2 cellular contexts compared by ENCODE assay signal in genomic region chr12:53955776-53956250, GRCh38.
TF ChIP-seq lines count a peak whose summit lies in the region.

No MANE protein-coding gene starts in this region.

TF ChIP-seq in GM23338, 12 proteins besides CTCF, POLR2A, EP300 and RAD21:
- TF ChIP-seq EZH2 (IDR thresholded peaks at IDR 0.05; ENCODE audit: low read depth, unreplicated experiment): peak; percentile 82
- no peak for TF ChIP-seq ZNF331 (CRISPR knock-in tag; IDR thresholded peaks at IDR 0.05; ENCODE audit: low read depth)
- TF ChIP-seq EZH2phosphoT487 (IDR thresholded peaks at IDR 0.05; ENCODE audit: unreplicated experiment): peak; percentile 10
- no peak for TF ChIP-seq NANOG (IDR thresholded peaks at IDR 0.05; ENCODE audit: borderline replicate concordance)

TF ChIP-seq in neural cell, 6 proteins besides CTCF, POLR2A, EP300 and RAD21:
- TF ChIP-seq MXI1 (conservative IDR thresholded peaks at IDR 0.05; ENCODE audit: poor library complexity, severe bottlenecking) (no peak), EZH2 (IDR thresholded peaks at IDR 0.05; ENCODE audit: borderline replicate concordance, insufficient read depth, low read length, poor library complexity, severe bottlenecking) (peak; percentile 54)
